Comparison of ENCODE assay signal across 9 cellular contexts in the genomic region with DNA sequence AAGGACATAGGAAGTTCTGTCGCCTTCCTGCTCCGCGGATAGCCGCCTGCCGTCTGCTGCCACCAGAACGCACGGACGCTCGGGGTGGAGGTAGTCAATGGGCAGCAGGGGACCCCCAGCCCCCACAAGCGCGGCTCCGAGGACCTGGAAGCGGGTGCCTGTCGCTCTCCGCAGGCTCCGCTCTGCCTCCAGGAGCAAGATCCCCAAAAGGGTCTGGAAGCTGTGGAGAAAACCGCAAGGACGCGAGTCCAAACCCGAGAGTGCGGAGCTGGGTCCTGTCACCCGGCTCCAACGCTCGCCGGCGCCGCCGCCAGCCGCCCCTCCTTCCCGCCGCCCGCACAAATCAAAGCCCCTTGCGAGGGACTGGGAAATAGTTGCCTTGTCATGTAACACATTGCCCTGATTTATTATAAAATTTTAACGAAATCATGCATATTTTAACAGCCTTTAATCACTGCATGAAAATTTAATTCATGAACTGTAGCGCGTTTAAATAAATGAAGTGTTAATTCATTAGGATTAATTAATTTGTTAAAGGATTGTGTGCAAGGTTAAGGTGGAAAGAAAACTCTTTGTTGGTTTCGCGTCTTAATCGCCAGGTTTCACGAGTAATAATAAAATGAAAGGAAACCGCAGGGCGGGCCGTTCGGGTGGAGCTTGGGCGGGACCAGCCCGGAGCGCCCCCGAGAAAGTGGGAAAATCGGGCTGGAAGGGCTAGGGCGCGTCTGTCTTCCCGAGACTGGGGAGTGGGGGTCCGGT. TPM values are rescaled to one million over a fixed set of nuclear protein-coding genes. Genes with fewer than 3 reads are reported as not detected.
DNase-seq lines count a peak whose midpoint lies in the region; ATAC-seq and TF ChIP-seq lines count a peak whose summit lies in the region.
"Had no signal": no experiment of that assay in that cellular context is flagged by ENCODE, and none has a peak within 500 bp of the region (broad histone marks: within the 10 kb centered on the region; RNA-seq: fewer than 3 reads in every experiment).

No MANE protein-coding gene starts in this region.

- intact Hi-C loops in CD14-positive monocyte (cut with micrococcal nuclease) (no loop called here), esophagus squamous epithelium (cut with DNase I) (no loop called here)

- peaks cover 0 to 23% (median 14%) of the 10 kb centered on the region in 7 donors for H3K9me3 Mint-ChIP-seq in CD14-positive monocyte

- H3K36me3 Mint-ChIP-seq in CD14-positive monocyte = peaks cover 4% of the 10 kb centered on the region in 2 donors

- no peaks in the 10 kb centered on the region for H3K79me2 ChIP-seq in neural cell (replicated peaks; ENCODE audit: insufficient read depth, low read length)

- no peak overlapping the region for H3K4me2 ChIP-seq in neural cell (ENCODE audit: low read length)

- WGBS in esophagus squamous epithelium, 2 donors = 1 to 3% methylated on average over 32 to 39 of the region's 53 CpGs

- H3K27ac Mint-ChIP-seq in CD14-positive monocyte = no peak overlapping the region

- peak overlapping the region; percentile 83 to 92 for H3K4me3 Mint-ChIP-seq in CD14-positive monocyte

- no peaks in the 10 kb centered on the region for H3K36me3 ChIP-seq in esophagus squamous epithelium
- H3K36me3 ChIP-seq in neural cell (ENCODE audit: insufficient read depth, low read length) = no peaks in the 10 kb centered on the region
- no peaks in the 10 kb centered on the region for H3K36me3 ChIP-seq in WERI-Rb-1

- H2AFZ ChIP-seq in neural cell (ENCODE audit: low read depth, low read length) = no peak overlapping the region

- no peak for TF ChIP-seq POLR2A in esophagus squamous epithelium (IDR thresholded peaks at IDR 0.05)

- peaks cover 20 to 49% (median 22%) of the 10 kb centered on the region in 3 donors for H3K4me1 ChIP-seq in esophagus squamous epithelium

- ATAC-seq in HG03457 (IDR thresholded peaks at IDR 0.05; ENCODE audit: unreplicated experiment) = no peak

- TF ChIP-seq CTCF in CD14-positive monocyte (IDR thresholded peaks at IDR 0.05) = no peak
- TF ChIP-seq CTCF in esophagus squamous epithelium (IDR thresholded peaks at IDR 0.05) = no peak
- no peak for TF ChIP-seq CTCF in neural cell (IDR thresholded peaks at IDR 0.05; ENCODE audit: poor library complexity, severe bottlenecking)
- TF ChIP-seq CTCF in WERI-Rb-1 (IDR thresholded peaks at IDR 0.05; ENCODE audit: low read depth, low read length) = no peak

- H3K4me3 ChIP-seq in esophagus squamous epithelium (peak overlapping the region; percentile 26 to 68 (median 51)), neural cell (ENCODE audit: low read length) (peak overlapping the region; percentile 55), WERI-Rb-1 (ENCODE audit: low read depth, low read length) (no peak overlapping the region)

- H3K27me3 ChIP-seq in esophagus squamous epithelium (peaks cover 9 to 85% (median 48%) of the 10 kb centered on the region in 4 donors), neural cell (ENCODE audit: insufficient read depth, low read depth, low read length) (peaks cover 81% of the 10 kb centered on the region), WERI-Rb-1 (ENCODE audit: insufficient read depth, low read depth, severe bottlenecking) (no peaks in the 10 kb centered on the region)

- H3K9me3 ChIP-seq in esophagus squamous epithelium (no peaks in the 10 kb centered on the region), neural cell (ENCODE audit: low read length) (no peaks in the 10 kb centered on the region), WERI-Rb-1 (ENCODE audit: severe bottlenecking) (no peaks in the 10 kb centered on the region)

- no peak for DNase-seq in CD14-positive monocyte (ENCODE audit: low spot score)
- DNase-seq in NCI-H1092 treated with DMSO at 0.1 percent for 48 hours (lab: John Stamatoyannopoulos, UW) = peak; percentile 45
- no peak for DNase-seq in esophagus squamous epithelium (lab: John Stamatoyannopoulos, UW)
- DNase-seq in pons (ENCODE audit: low spot score) = no peak
- DNase-seq in WERI-Rb-1 = no peak
- no peak for DNase-seq in activated CD4-positive, alpha-beta T cell treated with anti-CD3 and anti-CD28 coated beads for 4 hours
- DNase-seq: activated CD8-positive, alpha-beta memory T cell treated with anti-CD3 and anti-CD28 coated beads for 24 hours had no signal

- H3K9ac ChIP-seq in neural cell (ENCODE audit: low read length) = no peak overlapping the region

- no peaks in the 10 kb centered on the region for H4K20me1 ChIP-seq in neural cell (ENCODE audit: insufficient read depth)

- peaks cover 89 to 92% (median 89%) of the 10 kb centered on the region in 3 donors for H3K27me3 Mint-ChIP-seq in CD14-positive monocyte (ENCODE audit: low read depth in 3 of 3)

- no peaks in the 10 kb centered on the region for H3F3A ChIP-seq in neural cell (ENCODE audit: insufficient read depth, low read length, poor library complexity, severe bottlenecking)

- no peak overlapping the region for H3K27ac ChIP-seq in esophagus squamous epithelium
- H3K27ac ChIP-seq in neural cell (ENCODE audit: low read length) = no peak overlapping the region
- H3K27ac ChIP-seq in WERI-Rb-1 = no peak overlapping the region

- TF ChIP-seq EP300 in neural cell (conservative IDR thresholded peaks at IDR 0.05; ENCODE audit: poor library complexity, severe bottlenecking) = no peak

- no peak for TF ChIP-seq RAD21 in neural cell (conservative IDR thresholded peaks at IDR 0.05)

- H3K9me2 ChIP-seq in neural cell (ENCODE audit: insufficient read depth, low read length) = no peaks in the 10 kb centered on the region

- peaks cover 40% of the 10 kb centered on the region for H3K4me1 Mint-ChIP-seq in CD14-positive monocyte

TF ChIP-seq in neural cell, 6 proteins besides CTCF, POLR2A, EP300 and RAD21:
- TF ChIP-seq TAF1 (IDR thresholded peaks at IDR 0.05; ENCODE audit: low read depth) (no peak), EZH2 (IDR thresholded peaks at IDR 0.05; ENCODE audit: borderline replicate concordance, insufficient read depth, low read length, poor library complexity, severe bottlenecking) (peak; percentile 92)

RNA-seq across cellular contexts. Expression of a gene that starts 5.5 kb away (rescaled TPM):
- polyA plus RNA-seq in CD14-positive monocyte (not detected), neural cell (not detected in 2 replicates)
- total RNA-seq in esophagus squamous epithelium = not detected
- not detected in 2 replicates for polyA minus RNA-seq in neural cell

RNA-seq across cellular contexts. Expression of a gene that starts 50.1 kb away (rescaled TPM):
- 1 to 10 TPM; 3.5 to 5.2 TPM for polyA plus RNA-seq in CD14-positive monocyte
- total RNA-seq in esophagus squamous epithelium = 1 to 10 TPM; 3.4 to 9.3 (median 7.0) TPM
- polyA plus RNA-seq in neural cell = 40.1 and 40.9 TPM in 2 replicates
- polyA minus RNA-seq in neural cell = 75.2 and 84.2 TPM in 2 replicates
